14 cellular contexts compared by ENCODE assay signal in the genomic region with DNA sequence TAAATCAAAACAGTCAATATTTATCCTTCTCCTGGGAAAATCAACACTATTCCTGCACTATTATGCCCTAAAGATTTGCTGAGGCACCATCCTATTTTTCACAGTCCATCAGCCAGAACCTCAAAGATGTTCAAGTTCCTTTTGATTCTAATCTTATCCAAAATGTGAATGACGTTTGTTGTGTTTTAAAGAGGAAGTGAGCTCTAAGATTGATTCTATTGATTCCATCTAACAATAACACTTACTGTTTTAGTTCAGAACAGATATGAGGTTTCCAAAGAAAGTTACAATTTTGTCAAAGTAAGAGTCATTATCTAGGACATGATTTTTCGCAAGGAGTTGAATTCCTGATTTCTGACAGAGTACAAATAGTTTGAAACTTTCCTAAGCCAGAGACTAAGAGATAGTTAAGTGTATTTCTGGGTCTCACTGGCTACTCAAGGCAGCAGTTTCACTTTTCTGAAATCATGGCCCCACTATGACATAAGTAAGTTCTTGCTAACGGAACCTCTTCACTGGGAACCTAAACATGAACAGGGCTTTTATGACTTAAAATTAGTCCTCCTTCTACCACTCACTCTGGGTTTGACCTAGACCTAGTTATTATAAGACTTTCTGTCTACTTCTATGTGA.
A peak's percentile ranks its signal among the peaks of the same experiment; 100 is the strongest.
DNase-seq lines count a peak whose midpoint lies in the region; ATAC-seq, FAIRE-seq and TF ChIP-seq lines count a peak whose summit lies in the region.
"Had no signal": no experiment of that assay in that cellular context is flagged by ENCODE, and none has a peak within 500 bp of the region (broad histone marks: within the 10 kb centered on the region; RNA-seq: fewer than 3 reads in every experiment).

No MANE protein-coding gene starts in this region.

- no peaks in the 10 kb centered on the region for H4K20me1 ChIP-seq in K562 (replicated peaks; ENCODE audit: control insufficient read depth, insufficient read depth, low read length)

- no peaks in the 10 kb centered on the region for H3K9me3 ChIP-seq in K562 (replicated peaks; ENCODE audit: control insufficient read depth, insufficient read depth, low read depth, low read length)

- no peak for TF ChIP-seq RAD21 in K562 (CRISPR knock-in tag; conservative IDR thresholded peaks at IDR 0.05 in 1 of 2, IDR thresholded peaks at IDR 0.05 in 1 of 2)

- H3K27me3 ChIP-seq in K562 (ENCODE audit: control insufficient read depth in 2 of 2, insufficient read depth in 2 of 2, low read length in 2 of 2) (no peaks in the 10 kb centered on the region), dorsolateral prefrontal cortex (peaks cover 0 to 5% (median 0%) of the 10 kb centered on the region in 45 donors), brain microvascular endothelial cell (replicated peaks) (no peaks in the 10 kb centered on the region)

- CTCF ChIA-PET in K562 (lab: Yijun Ruan, JAX; ENCODE audit: low intra/inter-chr PET ratio): no interaction called here

- H2AFZ ChIP-seq in K562 (ENCODE audit: low read depth, low read length): no peak overlapping the region

- in situ Hi-C loops in K562 (cut with MboI) (no loop called here), brain microvascular endothelial cell (cut with HindIII; ENCODE audit: low pct_ligation_motif_present, low sequenced_read_pairs) (no loop called here)

- 4% methylated on average over 3 of the region's 3 CpGs for WGBS in K562 (ENCODE audit: insufficient coverage, low coverage, missing lambda C conversion rate)

- BruUV-seq in K562 (replicated peaks; lab: Mats Ljungman, UMichigan): no TSS peak

- no peak overlapping the region for H3K4me2 ChIP-seq in K562 (ENCODE audit: insufficient read depth, low read length)

- POLR2A ChIA-PET in K562 (lab: Yijun Ruan, JAX): no interaction called here

- ATAC-seq in K562 (no peak), GM21447 (IDR thresholded peaks at IDR 0.05; ENCODE audit: unreplicated experiment) (no peak)
- ATAC-seq: HCT116, PC-3 had no signal

- no peaks in the 10 kb centered on the region for H3K36me3 ChIP-seq in K562 (ENCODE audit: control insufficient read depth, insufficient read depth, low read length)
- H3K36me3 ChIP-seq in brain microvascular endothelial cell (replicated peaks): no peaks in the 10 kb centered on the region

- no peak overlapping the region for H3K9ac ChIP-seq in K562 (ENCODE audit: insufficient read depth in 1 of 2, low read depth in 2 of 2, low read length in 2 of 2)

- no peak overlapping the region for H3K4me3 ChIP-seq in AG10803 (ENCODE audit: low read length)
- H3K4me3 ChIP-seq in K562: no peak overlapping the region
- no peak overlapping the region for H3K4me3 ChIP-seq in dorsolateral prefrontal cortex
- H3K4me3 ChIP-seq in brain microvascular endothelial cell (ENCODE audit: low read depth, low read length): no peak overlapping the region

- H3K9me1 ChIP-seq in K562 (ENCODE audit: control insufficient read depth, insufficient read depth, low read length): no peaks in the 10 kb centered on the region

- DNase-seq in AG10803 (ENCODE audit: low read depth): peak; percentile 63
- DNase-seq in GM12891 (ENCODE audit: insufficient read length, low spot score): no peak
- no peak for DNase-seq in K562 (ENCODE audit: extremely low read depth in 1 of 4, low spot score in 3 of 4)
- peak; percentile 47 for DNase-seq in iris pigment epithelial cell (ENCODE audit: low read depth)
- DNase-seq in dorsolateral prefrontal cortex: no peak
- no peak for DNase-seq in GF-D8 (lab: John Stamatoyannopoulos, UW)
- no peak for DNase-seq in brain microvascular endothelial cell
- DNase-seq: CD4-positive, alpha-beta memory T cell; NCI-H2227 treated with DMSO at 0.1 percent for 48 hours; NCI-H526; PC-3 had no signal

- H3K27ac ChIP-seq in K562 (ENCODE audit: extremely low read depth, low read depth, low read length) (no peak overlapping the region), dorsolateral prefrontal cortex (no peak overlapping the region), brain microvascular endothelial cell (no peak overlapping the region)

- TF ChIP-seq POLR2A in GM12891 (IDR thresholded peaks at IDR 0.05; ENCODE audit: low read depth, low read length) (no peak), K562 (conservative IDR thresholded peaks at IDR 0.05) (no peak)

- H3K79me2 ChIP-seq in K562 (ENCODE audit: control insufficient read depth, insufficient read depth, low read length): no peaks in the 10 kb centered on the region

- no peak for TF ChIP-seq EP300 in K562 (IDR thresholded peaks at IDR 0.05; ENCODE audit: low read length)

- FAIRE-seq in GM12891 (lab: Jason Lieb, UNC) (no peak), K562 (lab: Jason Lieb, UNC) (no peak)
- FAIRE-seq: A204.1 had no signal

- TF ChIP-seq CTCF in AG10803 (conservative IDR thresholded peaks at IDR 0.05; ENCODE audit: low read length): no peak
- TF ChIP-seq CTCF in K562 (IDR thresholded peaks at IDR 0.05 in 2 of 3, conservative IDR thresholded peaks at IDR 0.05 in 1 of 3; ENCODE audit: insufficient read depth in 2 of 3, low read depth in 1 of 3, low read length in 3 of 3): no peak
- no peak for TF ChIP-seq CTCF in dorsolateral prefrontal cortex (IDR thresholded peaks at IDR 0.05 in 54 of 56, conservative IDR thresholded peaks at IDR 0.05 in 2 of 56; ENCODE audit: low read depth in 1 of 56, partially characterized antibody in 56 of 56)
- no peak for TF ChIP-seq CTCF in brain microvascular endothelial cell (IDR thresholded peaks at IDR 0.05; ENCODE audit: low read depth, low read length, missing control alignments)

- intact Hi-C loops in K562 (cut with micrococcal nuclease) (no loop called here), dorsolateral prefrontal cortex (cut with DNase I) (no loop called here)

- no peaks in the 10 kb centered on the region; a peak in 1 of 5 replicates for H3K4me1 ChIP-seq in K562 (replicated peaks in 1 of 2; ENCODE audit: control insufficient read depth in 2 of 2, insufficient read depth in 2 of 2, low read length in 2 of 2)

TF ChIP-seq in GM12891, 5 proteins besides CTCF, POLR2A, EP300 and RAD21:
- TF ChIP-seq PAX5 (IDR thresholded peaks at IDR 0.05; ENCODE audit: insufficient read depth, low read length, severe bottlenecking) (no peak), SPI1 (IDR thresholded peaks at IDR 0.05; ENCODE audit: low read depth, low read length) (peak; percentile 16; the same call in 1 of the 2 replicates)

TF ChIP-seq in K562, 482 proteins besides CTCF, POLR2A, EP300 and RAD21:
- TF ChIP-seq, protein P1, sequence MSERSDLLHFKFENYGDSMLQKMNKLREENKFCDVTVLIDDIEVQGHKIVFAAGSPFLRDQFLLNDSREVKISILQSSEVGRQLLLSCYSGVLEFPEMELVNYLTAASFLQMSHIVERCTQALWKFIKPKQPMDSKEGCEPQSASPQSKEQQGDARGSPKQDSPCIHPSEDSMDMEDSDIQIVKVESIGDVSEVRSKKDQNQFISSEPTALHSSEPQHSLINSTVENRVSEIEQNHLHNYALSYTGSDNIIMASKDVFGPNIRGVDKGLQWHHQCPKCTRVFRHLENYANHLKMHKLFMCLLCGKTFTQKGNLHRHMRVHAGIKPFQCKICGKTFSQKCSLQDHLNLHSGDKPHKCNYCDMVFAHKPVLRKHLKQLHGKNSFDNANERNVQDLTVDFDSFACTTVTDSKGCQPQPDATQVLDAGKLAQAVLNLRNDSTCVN (CRISPR knock-in tag; IDR thresholded peaks at IDR 0.05): no peak
- no peak for TF ChIP-seq RUNX1 (IDR thresholded peaks at IDR 0.05; ENCODE audit: low read depth)
- no peak for TF ChIP-seq CEBPG (CRISPR knock-in tag; IDR thresholded peaks at IDR 0.05)
- no peak for TF ChIP-seq CEBPG (tag; conservative IDR thresholded peaks at IDR 0.05 in 1 of 2, IDR thresholded peaks at IDR 0.05 in 1 of 2)
- TF ChIP-seq SPI1 (IDR thresholded peaks at IDR 0.05; ENCODE audit: borderline replicate concordance, low read depth, low read length): 0 out of 2 replicates have a peak, but pooled peaks have one; percentile 29
- TF ChIP-seq SOX6 (IDR thresholded peaks at IDR 0.05): peak; percentile 46; the same call in 1 of the 2 replicates
- TF ChIP-seq MYNN (IDR thresholded peaks at IDR 0.05): peak; percentile 77; the same call in 1 of the 2 replicates
- TF ChIP-seq MYNN (CRISPR knock-in tag; IDR thresholded peaks at IDR 0.05): no peak

Comparison
In these comparisons a context has a peak if more than half of its experiments do, and no peak if none do; other contexts are left out.
1. DNase-seq: peak in AG10803 (single experiment) and iris pigment epithelial cell (single experiment); none in GM12891 (single experiment), K562 (0 of 4), dorsolateral prefrontal cortex (0 of 10), GF-D8 (single experiment) and brain microvascular endothelial cell (single experiment).